21 cellular contexts compared by ENCODE assay signal in the genomic region with DNA sequence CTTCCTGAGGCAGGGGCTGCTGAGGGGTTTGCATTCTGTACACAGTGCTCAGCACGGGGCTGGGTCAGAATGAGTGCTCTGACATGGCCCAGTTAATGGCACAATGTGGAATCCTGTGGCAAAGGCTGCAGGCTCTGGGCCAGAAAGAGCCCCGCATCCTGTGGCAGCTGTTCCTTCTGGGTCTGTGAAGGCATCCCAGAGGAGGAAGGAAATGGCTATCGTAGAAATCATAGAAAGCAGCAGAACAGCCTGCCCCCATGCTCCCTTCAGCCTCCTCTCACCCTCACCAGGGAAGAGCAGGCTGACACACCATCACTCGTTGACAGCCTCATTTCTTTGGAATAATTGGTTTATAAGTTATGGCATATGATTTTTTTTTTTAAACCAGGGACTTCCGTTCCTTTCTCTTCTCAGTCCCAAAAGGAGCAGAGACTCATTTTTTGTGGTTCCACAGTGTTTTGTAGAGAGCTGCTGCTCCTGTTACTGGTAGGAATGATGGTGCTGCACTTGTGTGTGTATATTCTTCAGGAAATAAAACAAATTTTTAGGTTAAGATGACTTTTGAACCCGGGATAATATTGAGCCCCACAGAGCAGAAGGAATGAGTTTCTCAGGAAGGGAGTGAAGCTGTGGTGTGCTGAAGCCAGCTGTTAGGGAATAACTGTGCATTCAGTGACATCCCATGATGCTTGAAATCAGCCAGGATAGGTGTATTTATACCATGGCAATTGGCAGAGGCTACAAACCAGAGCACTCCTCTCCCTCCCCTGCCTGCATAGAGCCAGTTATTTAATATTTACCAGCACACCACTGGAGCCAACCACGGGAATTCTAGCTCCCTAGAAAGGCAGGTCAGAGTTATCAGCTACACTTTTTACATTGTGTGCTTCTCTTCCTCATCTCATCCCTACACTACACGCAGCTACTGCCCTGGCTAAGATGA. TPM values are rescaled to one million over a fixed set of nuclear protein-coding genes. Genes with fewer than 3 reads are reported as not detected.
DNase-seq lines count a peak whose midpoint lies in the region; FAIRE-seq and TF ChIP-seq lines count a peak whose summit lies in the region.
"Had no signal": no experiment of that assay in that cellular context is flagged by ENCODE, and none has a peak within 500 bp of the region (broad histone marks: within the 10 kb centered on the region; RNA-seq: fewer than 3 reads in every experiment).

No MANE protein-coding gene starts in this region.

- no peak overlapping the region for H2AFZ ChIP-seq in astrocyte (ENCODE audit: low read depth, low read length)

- H3K27ac Mint-ChIP-seq in HFFc6 (peak overlapping the region; percentile 80), astrocyte (ENCODE audit: unreplicated experiment) (peak overlapping the region; percentile 10), Calu3 (ENCODE audit: unreplicated experiment) (no peak overlapping the region)
- H3K27ac Mint-ChIP-seq: activated B cell treated with CpG ODN at 0.5 μM for 24 hours; activated CD8-positive, alpha-beta memory T cell treated with anti-CD3 and anti-CD28 coated beads, Interleukin-2, amount 10 ng/mL, durations not matched to agents 7 days and 5 days had no signal

- H3K79me2 ChIP-seq in astrocyte (ENCODE audit: insufficient read depth, low read length), result no peaks in the 10 kb centered on the region

- H3K36me3 Mint-ChIP-seq in HFFc6 (ENCODE audit: low read depth) (peaks cover 53% of the 10 kb centered on the region), astrocyte (ENCODE audit: low read depth, unreplicated experiment) (peaks cover 4% of the 10 kb centered on the region), Calu3 (ENCODE audit: insufficient read depth, unreplicated experiment) (no peaks in the 10 kb centered on the region)
- H3K36me3 Mint-ChIP-seq: activated CD8-positive, alpha-beta memory T cell treated with anti-CD3 and anti-CD28 coated beads, Interleukin-2, amount 10 ng/mL, durations not matched to agents 7 days and 5 days had no signal

- TF ChIP-seq POLR2A in GM12891 (IDR thresholded peaks at IDR 0.05; ENCODE audit: low read depth, low read length), result no peak; the same call in 1 of the 2 replicates

- TF ChIP-seq CTCF in HFFc6 (IDR thresholded peaks at IDR 0.05) (no peak), astrocyte (IDR thresholded peaks at IDR 0.05; ENCODE audit: insufficient read depth, low read depth, low read length) (no peak), Calu3 (IDR thresholded peaks at IDR 0.05; ENCODE audit: unreplicated experiment) (no peak)

- in situ Hi-C loops in G401 (cut with HindIII; ENCODE audit: low sequenced_read_pairs), result no loop called here

- H3K4me1 ChIP-seq in astrocyte (ENCODE audit: insufficient read depth, low read length) (peaks cover 41% of the 10 kb centered on the region), mesodermal cell (ENCODE audit: control insufficient read depth, insufficient read depth, low read length, poor library complexity, severe bottlenecking) (peaks cover 80% of the 10 kb centered on the region)
- H3K4me1 ChIP-seq: BE2C had no signal

- H3K4me3 ChIP-seq in astrocyte (ENCODE audit: insufficient read depth, low read depth, low read length) (no peak overlapping the region), mesodermal cell (ENCODE audit: extremely low read depth, insufficient read depth, low read length, poor library complexity, severe bottlenecking) (no peak overlapping the region)
- H3K4me3 ChIP-seq: body of pancreas, dorsolateral prefrontal cortex, left lung had no signal

- FAIRE-seq in astrocyte (lab: Jason Lieb, UNC), result no peak
- FAIRE-seq in GM12891 (lab: Jason Lieb, UNC), result no peak

- no peaks in the 10 kb centered on the region for H4K20me1 ChIP-seq in astrocyte (ENCODE audit: insufficient read depth, low read length)

- peak; percentile 38 for DNase-seq in Ammon's horn (ENCODE audit: low spot score)
- DNase-seq in HFFc6, result no peak
- no peak for DNase-seq in astrocyte (ENCODE audit: low read depth)
- no peak for DNase-seq in RKO (ENCODE audit: low spot score)
- DNase-seq in Calu3, result no peak
- DNase-seq in G401 (ENCODE audit: low spot score), result no peak
- no peak for DNase-seq in GM12891 (ENCODE audit: insufficient read length, low spot score)
- DNase-seq: activated B cell treated with CpG ODN at 0.5 μM for 24 hours; activated CD8-positive, alpha-beta memory T cell treated with anti-CD3 and anti-CD28 coated beads, Interleukin-2, amount 10 ng/mL, durations not matched to agents 7 days and 5 days; activated naive CD4-positive, alpha-beta T cell; BE2C; body of pancreas; DND-41; dorsolateral prefrontal cortex; left lung; NCI-H510A; OCI-M1; stimulated activated CD4-positive, alpha-beta T cell treated with anti-CD3 and anti-CD28 coated beads, Interleukin-4, amount 100 ng/mL, for 1 hour had no signal

- H3K4me1 Mint-ChIP-seq in HFFc6 (ENCODE audit: low read depth), result no peaks in the 10 kb centered on the region; the same call in 1 of the 2 replicates
- peaks cover 73% of the 10 kb centered on the region for H3K4me1 Mint-ChIP-seq in astrocyte (ENCODE audit: low read depth, unreplicated experiment)
- peaks cover 10% of the 10 kb centered on the region for H3K4me1 Mint-ChIP-seq in Calu3 (ENCODE audit: low read depth, unreplicated experiment)
- H3K4me1 Mint-ChIP-seq: activated B cell treated with CpG ODN at 0.5 μM for 24 hours; activated CD8-positive, alpha-beta memory T cell treated with anti-CD3 and anti-CD28 coated beads, Interleukin-2, amount 10 ng/mL, durations not matched to agents 7 days and 5 days had no signal

- no peaks in the 10 kb centered on the region for H3K36me3 ChIP-seq in astrocyte (ENCODE audit: insufficient read depth, low read length)
- H3K36me3 ChIP-seq in mesodermal cell (ENCODE audit: control insufficient read depth, insufficient read depth, low read length), result peaks cover 75% of the 10 kb centered on the region

- intact Hi-C loops in Calu3 (cut with micrococcal nuclease; ENCODE audit: unreplicated experiment), result no loop called here

- H3K4me2 ChIP-seq in astrocyte (ENCODE audit: low read length), result peak overlapping the region; percentile 21
- H3K4me2 ChIP-seq: KMS-11 had no signal

- H3K27me3 ChIP-seq in astrocyte (ENCODE audit: insufficient read depth, low read length), result no peaks in the 10 kb centered on the region
- H3K27me3 ChIP-seq: BE2C, body of pancreas, left lung had no signal

- no peak overlapping the region for H3K27ac ChIP-seq in astrocyte (ENCODE audit: low read depth, low read length)
- H3K27ac ChIP-seq in mesodermal cell (ENCODE audit: low read depth, low read length, severe bottlenecking), result peak overlapping the region; percentile 6
- H3K27ac ChIP-seq: body of pancreas, KMS-11 had no signal

- peak overlapping the region; percentile 9 for H3K4me3 Mint-ChIP-seq in HFFc6
- H3K4me3 Mint-ChIP-seq in astrocyte (ENCODE audit: unreplicated experiment), result no peak overlapping the region
- H3K4me3 Mint-ChIP-seq in Calu3 (ENCODE audit: low read depth, unreplicated experiment), result no peak overlapping the region
- H3K4me3 Mint-ChIP-seq: activated B cell treated with CpG ODN at 0.5 μM for 24 hours; activated CD8-positive, alpha-beta memory T cell treated with anti-CD3 and anti-CD28 coated beads, Interleukin-2, amount 10 ng/mL, durations not matched to agents 7 days and 5 days; type B pancreatic cell had no signal

- H3K9ac ChIP-seq in astrocyte (ENCODE audit: low read length), result no peak overlapping the region
- H3K9ac ChIP-seq: KMS-11 had no signal

- BruUV-seq in Calu3 (replicated peaks; lab: Mats Ljungman, UMichigan), result no TSS peak

- H3K9me3 Mint-ChIP-seq in HFFc6, result 0 out of 2 replicates have a peak, but pooled peaks cover 4% of the 10 kb centered on the region
- no peaks in the 10 kb centered on the region for H3K9me3 Mint-ChIP-seq in astrocyte (ENCODE audit: unreplicated experiment)
- peaks cover 2% of the 10 kb centered on the region for H3K9me3 Mint-ChIP-seq in Calu3 (ENCODE audit: low read depth, unreplicated experiment)
- H3K9me3 Mint-ChIP-seq: activated B cell treated with CpG ODN at 0.5 μM for 24 hours, type B pancreatic cell had no signal

- WGBS in mesodermal cell (ENCODE audit: insufficient coverage in 2 of 2), 2 experiments, result 89 to 90% methylated on average over 5 of the region's 8 CpGs

- CTCF ChIA-PET in Calu3 (lab: Charles Lee), result no interaction called here

- H3K9me3 ChIP-seq in astrocyte (ENCODE audit: insufficient read depth, low read depth, low read length) (no peaks in the 10 kb centered on the region), mesodermal cell (ENCODE audit: control insufficient read depth, low read length) (no peaks in the 10 kb centered on the region)
- H3K9me3 ChIP-seq: BE2C, body of pancreas, left lung had no signal

- H3K27me3 Mint-ChIP-seq in HFFc6 (ENCODE audit: insufficient read depth) (no peaks in the 10 kb centered on the region; the same call in 1 of the 2 replicates), astrocyte (ENCODE audit: low read depth, unreplicated experiment) (no peaks in the 10 kb centered on the region), Calu3 (ENCODE audit: unreplicated experiment) (no peaks in the 10 kb centered on the region)
- H3K27me3 Mint-ChIP-seq: type B pancreatic cell had no signal

TF ChIP-seq in GM12891, 5 proteins besides CTCF, POLR2A, EP300 and RAD21:
- TF ChIP-seq POLR2AphosphoS5 (IDR thresholded peaks at IDR 0.05; ENCODE audit: low read depth, low read length) (no peak), TAF1 (IDR thresholded peaks at IDR 0.05; ENCODE audit: low read depth, low read length) (no peak), PAX5 (IDR thresholded peaks at IDR 0.05; ENCODE audit: insufficient read depth, low read length, severe bottlenecking) (no peak), POU2F2 (IDR thresholded peaks at IDR 0.05; ENCODE audit: low read depth, low read length) (no peak), SPI1 (IDR thresholded peaks at IDR 0.05; ENCODE audit: low read depth, low read length) (no peak)

RNA-seq across cellular contexts. Expression of a gene that starts 32.0 kb away (rescaled TPM):
- total RNA-seq in HFFc6 (2021; fragmentation: NEBNext Ultra II Directional; extraction: Animal tissue kit (Norgen Biotek cat#: 25700)), result 10 to 100 TPM; 20.9 to 29.9 (median 28.1) TPM
- 16.3 and 17.7 TPM in 2 replicates for total RNA-seq in astrocyte
- 27.1 TPM for polyA plus RNA-seq in mesodermal cell (2013, experiment 1 of 2)
- polyA plus RNA-seq in mesodermal cell (2013, experiment 2 of 2), result 21.1 TPM
- 16.2 and 21.9 TPM in 2 replicates for total RNA-seq in Calu3 (2022)
- 0.55 and 0.92 TPM in 2 replicates for total RNA-seq in G401 (2014; rRNA removed; shearing (Covaris generic))
- 0.26 TPM for polyA plus RNA-seq in GM12891 (2012; ENCODE audit: low read depth, missing spikeins)
